In the genomic region with DNA sequence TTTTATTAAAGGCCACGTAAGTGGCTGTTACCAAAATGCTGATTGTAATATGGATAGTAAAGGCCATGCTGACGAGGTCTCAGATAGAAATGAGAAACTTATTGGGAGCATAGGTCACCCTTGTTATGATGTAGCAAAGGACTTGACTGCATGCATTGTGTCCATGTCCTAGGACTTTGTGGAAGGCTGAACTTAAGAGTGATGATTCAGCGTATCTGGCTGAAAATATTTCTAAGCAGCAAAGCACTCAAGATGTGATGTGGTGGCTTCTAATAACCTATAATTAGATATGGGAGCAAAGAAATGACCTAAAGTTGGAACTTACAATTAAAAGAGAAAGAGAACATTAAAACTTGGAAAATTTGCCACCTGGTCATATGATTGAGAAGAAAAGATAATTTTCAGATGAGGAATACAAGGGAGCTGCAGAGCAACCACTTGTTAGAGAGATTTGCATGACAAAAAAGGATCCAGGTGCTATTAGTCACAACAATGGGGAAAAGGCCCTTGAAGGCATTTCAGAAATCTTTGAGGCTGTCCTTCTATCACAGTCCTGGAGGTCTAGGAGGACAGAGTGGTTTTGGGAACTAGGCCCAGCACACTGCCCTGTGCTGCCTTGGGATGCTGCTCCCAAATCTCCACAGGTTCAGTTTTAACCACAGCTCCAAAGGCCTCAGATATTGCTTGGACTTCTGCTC, we compare ENCODE assay signal across 19 cellular contexts.
"Had no signal": no experiment of that assay in that cellular context is flagged by ENCODE, and none has a peak within 500 bp of the region (broad histone marks: within the 10 kb centered on the region; RNA-seq: fewer than 3 reads in every experiment).

No MANE protein-coding gene starts in this region.

- H3K27me3 ChIP-seq: esophagus muscularis mucosa, gastrocnemius medialis, heart right ventricle, neutrophil, sigmoid colon, testis, tibial nerve, upper lobe of right lung, vagina had no signal

- H3K4me1 ChIP-seq: esophagus muscularis mucosa, gastrocnemius medialis, heart right ventricle, sigmoid colon, testis, tibial nerve, upper lobe of right lung, vagina had no signal

- H3K9me3 ChIP-seq: esophagus muscularis mucosa, gastrocnemius medialis, heart right ventricle, neutrophil, sigmoid colon, testis, tibial nerve, upper lobe of right lung, vagina had no signal

- DNase-seq: effector memory CD8-positive, alpha-beta T cell; gastrocnemius medialis; heart right ventricle; hypothalamus; naive thymus-derived CD4-positive, alpha-beta T cell; posterior cingulate gyrus; sigmoid colon; stimulated activated CD4-positive, alpha-beta T cell treated with anti-CD3 and anti-CD28 coated beads, Interleukin-2, amount 100 ng/mL, for 24 hours; stimulated activated CD4-positive, alpha-beta T cell treated with anti-CD3 and anti-CD28 coated beads, Interleukin-4, amount 100 ng/mL, for 4 hours; stimulated activated naive B cell treated with anti-CD40 and anti-IgM and Interleukin-4, amounts not matched to agents 10 μg/mL and 1 μg/mL and 100 μg/mL, for 72 hours; stimulated activated naive CD8-positive, alpha-beta T cell treated with anti-CD3 and anti-CD28 coated beads, Interleukin-15, amount 100 ng/mL, for 72 hours; testis; upper lobe of right lung had no signal

- H3K4me3 ChIP-seq: esophagus muscularis mucosa, gastrocnemius medialis, heart right ventricle, sigmoid colon, skin epidermis, testis, tibial nerve, upper lobe of right lung, vagina had no signal

- H3K36me3 ChIP-seq: esophagus muscularis mucosa, gastrocnemius medialis, heart right ventricle, neutrophil, sigmoid colon, tibial nerve, upper lobe of right lung, vagina had no signal

- ATAC-seq: effector memory CD8-positive, alpha-beta T cell; gastrocnemius medialis; heart right ventricle; naive thymus-derived CD4-positive, alpha-beta T cell; stimulated activated naive CD8-positive, alpha-beta T cell treated with anti-CD3 and anti-CD28 coated beads, Interleukin-15, amount 100 ng/mL, for 72 hours; upper lobe of right lung had no signal

- H3K27ac ChIP-seq: epithelial cell of prostate, esophagus muscularis mucosa, gastrocnemius medialis, heart right ventricle, neutrophil, sigmoid colon, skin epidermis, testis, tibial nerve, upper lobe of right lung, vagina had no signal
